Comparison of ENCODE assay signal across 1 cellular context in the genomic region with DNA sequence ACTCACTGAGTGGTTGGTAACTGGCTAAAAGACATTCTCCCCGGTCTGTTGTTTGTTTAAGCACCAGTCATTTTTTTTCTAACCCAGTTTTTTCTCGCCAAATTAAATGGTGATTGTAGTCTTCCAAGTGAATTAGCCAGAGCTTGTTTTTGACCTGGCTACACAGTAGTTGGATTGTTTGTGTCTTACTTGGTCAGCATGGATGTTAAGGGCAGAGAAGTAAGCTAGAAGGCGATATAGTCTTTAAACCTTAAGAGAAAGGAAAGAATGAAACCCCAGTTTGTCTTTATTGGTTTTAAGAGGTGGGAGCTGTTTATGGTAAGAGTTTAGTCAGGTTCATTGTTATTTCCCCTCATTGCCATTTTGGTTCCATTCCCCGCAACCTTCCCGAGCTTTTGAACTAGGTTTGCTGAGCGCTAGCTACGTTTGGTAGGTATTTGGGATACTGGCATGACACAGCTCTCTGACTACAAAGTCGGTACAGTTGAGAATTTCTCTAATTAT.
A peak's percentile ranks its signal among the peaks of the same experiment; 100 is the strongest.
TF ChIP-seq lines count a peak whose summit lies in the region.

No MANE protein-coding gene starts in this region.

TF ChIP-seq in HepG2, 621 proteins besides CTCF, POLR2A, EP300 and RAD21 (continued from another document and continues in another):
- TF ChIP-seq ZNF597 (CRISPR knock-in tag; IDR thresholded peaks at IDR 0.05) (no peak), ZNF331 (CRISPR knock-in tag; IDR thresholded peaks at IDR 0.05) (no peak), ZNF563 (CRISPR knock-in tag; IDR thresholded peaks at IDR 0.05) (no peak), NFAT5 (CRISPR knock-in tag; IDR thresholded peaks at IDR 0.05) (no peak), ATRX (CRISPR knock-in tag; IDR thresholded peaks at IDR 0.05; ENCODE audit: borderline replicate concordance) (no peak), ZNF772 (CRISPR knock-in tag; IDR thresholded peaks at IDR 0.05) (no peak), ZNF121 (CRISPR knock-in tag; IDR thresholded peaks at IDR 0.05) (no peak), HOXA7 (CRISPR knock-in tag; IDR thresholded peaks at IDR 0.05) (no peak), ARID5B (CRISPR knock-in tag; IDR thresholded peaks at IDR 0.05) (no peak), AHDC1 (CRISPR knock-in tag; IDR thresholded peaks at IDR 0.05; ENCODE audit: borderline replicate concordance) (no peak), ZNF678 (CRISPR knock-in tag; IDR thresholded peaks at IDR 0.05) (no peak), HDAC6 (IDR thresholded peaks at IDR 0.05; ENCODE audit: low read depth, low read length) (no peak), MED8 (CRISPR knock-in tag; IDR thresholded peaks at IDR 0.05; ENCODE audit: insufficient replicate concordance) (no peak), ZNF432 (CRISPR knock-in tag; IDR thresholded peaks at IDR 0.05; ENCODE audit: borderline replicate concordance) (no peak), ZNF263 (CRISPR knock-in tag; IDR thresholded peaks at IDR 0.05) (no peak), ZNF275 (CRISPR knock-in tag; IDR thresholded peaks at IDR 0.05; ENCODE audit: borderline replicate concordance) (no peak), ZNF34 (CRISPR knock-in tag; IDR thresholded peaks at IDR 0.05; ENCODE audit: borderline replicate concordance) (0 out of 2 replicates have a peak, but pooled peaks have one; percentile 34), ZNF547 (CRISPR knock-in tag; IDR thresholded peaks at IDR 0.05) (no peak), MAFF (IDR thresholded peaks at IDR 0.05; ENCODE audit: low read depth, low read length) (no peak), HNRNPK (IDR thresholded peaks at IDR 0.05; ENCODE audit: low read depth, low read length, poor library complexity, severe bottlenecking) (no peak), SMC3 (IDR thresholded peaks at IDR 0.05; ENCODE audit: low read length) (no peak), NR2C2 (CRISPR knock-in tag; IDR thresholded peaks at IDR 0.05; ENCODE audit: borderline replicate concordance) (no peak), ZNF577 (CRISPR knock-in tag; IDR thresholded peaks at IDR 0.05; ENCODE audit: borderline replicate concordance, low read depth) (no peak)
- TF ChIP-seq, protein P1, sequence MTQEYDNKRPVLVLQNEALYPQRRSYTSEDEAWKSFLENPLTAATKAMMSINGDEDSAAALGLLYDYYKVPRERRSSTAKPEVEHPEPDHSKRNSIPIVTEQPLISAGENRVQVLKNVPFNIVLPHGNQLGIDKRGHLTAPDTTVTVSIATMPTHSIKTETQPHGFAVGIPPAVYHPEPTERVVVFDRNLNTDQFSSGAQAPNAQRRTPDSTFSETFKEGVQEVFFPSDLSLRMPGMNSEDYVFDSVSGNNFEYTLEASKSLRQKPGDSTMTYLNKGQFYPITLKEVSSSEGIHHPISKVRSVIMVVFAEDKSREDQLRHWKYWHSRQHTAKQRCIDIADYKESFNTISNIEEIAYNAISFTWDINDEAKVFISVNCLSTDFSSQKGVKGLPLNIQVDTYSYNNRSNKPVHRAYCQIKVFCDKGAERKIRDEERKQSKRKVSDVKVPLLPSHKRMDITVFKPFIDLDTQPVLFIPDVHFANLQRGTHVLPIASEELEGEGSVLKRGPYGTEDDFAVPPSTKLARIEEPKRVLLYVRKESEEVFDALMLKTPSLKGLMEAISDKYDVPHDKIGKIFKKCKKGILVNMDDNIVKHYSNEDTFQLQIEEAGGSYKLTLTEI (CRISPR knock-in tag; conservative IDR thresholded peaks at IDR 0.05) = no peak
- TF ChIP-seq, protein P2, sequence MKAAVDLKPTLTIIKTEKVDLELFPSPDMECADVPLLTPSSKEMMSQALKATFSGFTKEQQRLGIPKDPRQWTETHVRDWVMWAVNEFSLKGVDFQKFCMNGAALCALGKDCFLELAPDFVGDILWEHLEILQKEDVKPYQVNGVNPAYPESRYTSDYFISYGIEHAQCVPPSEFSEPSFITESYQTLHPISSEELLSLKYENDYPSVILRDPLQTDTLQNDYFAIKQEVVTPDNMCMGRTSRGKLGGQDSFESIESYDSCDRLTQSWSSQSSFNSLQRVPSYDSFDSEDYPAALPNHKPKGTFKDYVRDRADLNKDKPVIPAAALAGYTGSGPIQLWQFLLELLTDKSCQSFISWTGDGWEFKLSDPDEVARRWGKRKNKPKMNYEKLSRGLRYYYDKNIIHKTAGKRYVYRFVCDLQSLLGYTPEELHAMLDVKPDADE (CRISPR knock-in tag; IDR thresholded peaks at IDR 0.05) = no peak
- TF ChIP-seq, protein P3, sequence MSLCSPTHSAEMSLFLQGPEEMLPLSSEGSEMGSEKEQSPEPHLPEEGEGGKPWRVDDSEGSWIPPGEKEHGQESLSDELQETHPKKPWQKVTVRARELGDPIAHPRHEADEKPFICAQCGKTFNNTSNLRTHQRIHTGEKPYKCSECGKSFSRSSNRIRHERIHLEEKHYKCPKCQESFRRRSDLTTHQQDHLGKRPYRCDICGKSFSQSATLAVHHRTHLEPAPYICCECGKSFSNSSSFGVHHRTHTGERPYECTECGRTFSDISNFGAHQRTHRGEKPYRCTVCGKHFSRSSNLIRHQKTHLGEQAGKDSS (CRISPR knock-in tag; IDR thresholded peaks at IDR 0.05; ENCODE audit: borderline replicate concordance, low read depth) = no peak
- TF ChIP-seq, protein P4, sequence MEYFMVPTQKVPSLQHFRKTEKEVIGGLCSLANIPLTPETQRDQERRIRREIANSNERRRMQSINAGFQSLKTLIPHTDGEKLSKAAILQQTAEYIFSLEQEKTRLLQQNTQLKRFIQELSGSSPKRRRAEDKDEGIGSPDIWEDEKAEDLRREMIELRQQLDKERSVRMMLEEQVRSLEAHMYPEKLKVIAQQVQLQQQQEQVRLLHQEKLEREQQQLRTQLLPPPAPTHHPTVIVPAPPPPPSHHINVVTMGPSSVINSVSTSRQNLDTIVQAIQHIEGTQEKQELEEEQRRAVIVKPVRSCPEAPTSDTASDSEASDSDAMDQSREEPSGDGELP (IDR thresholded peaks at IDR 0.05; ENCODE audit: borderline replicate concordance, low read depth) = no peak
